24 cellular contexts compared by ENCODE assay signal in the genomic region with DNA sequence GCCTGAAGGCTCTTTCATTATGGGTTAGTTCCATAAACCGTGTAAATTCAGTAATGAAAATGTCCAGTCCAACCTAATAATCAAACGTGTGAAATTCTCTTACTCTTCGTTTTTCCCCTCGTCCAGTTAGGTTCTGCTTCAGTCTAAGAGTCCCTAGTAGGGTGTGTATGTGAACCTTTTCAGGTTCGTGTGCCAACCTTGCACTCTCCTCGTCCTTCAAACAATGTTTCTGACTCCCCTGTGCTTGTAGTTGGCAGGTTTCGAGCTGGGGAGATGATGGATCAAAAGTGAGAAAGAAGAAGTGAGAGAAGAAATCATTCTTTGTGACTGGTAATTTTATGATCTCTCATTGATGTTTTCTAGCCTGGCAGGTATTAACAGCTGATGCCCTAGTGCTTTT.
"Had no signal": no experiment of that assay in that cellular context is flagged by ENCODE, and none has a peak within 500 bp of the region (broad histone marks: within the 10 kb centered on the region; RNA-seq: fewer than 3 reads in every experiment).

No MANE protein-coding gene starts in this region.

- H3K4me3 Mint-ChIP-seq: naive thymus-derived CD4-positive, alpha-beta T cell; natural killer cell treated with Interleukin-12 subunit alpha and Interleukin-12 subunit beta and Interleukin-15 and Interleukin-18, amount 100 ng/mL, for 72 hours; stimulated activated memory B cell treated with anti-CD40 and anti-IgM and Interleukin-4, amounts not matched to agents 10 μg/mL and 1 μg/mL and 100 μg/mL, for 72 hours; stimulated activated naive CD8-positive, alpha-beta T cell treated with anti-CD3 and anti-CD28 coated beads, Interleukin-15, amount 100 ng/mL, for 72 hours; type B pancreatic cell had no signal

- H3K9me3 Mint-ChIP-seq: type B pancreatic cell had no signal

- H3K27me3 Mint-ChIP-seq: natural killer cell treated with Interleukin-12 subunit alpha and Interleukin-12 subunit beta and Interleukin-15 and Interleukin-18, amount 100 ng/mL, for 72 hours; progenitor cell of endocrine pancreas; stimulated activated memory B cell treated with anti-CD40 and anti-IgM and Interleukin-4, amounts not matched to agents 10 μg/mL and 1 μg/mL and 100 μg/mL, for 72 hours; stimulated activated naive CD8-positive, alpha-beta T cell treated with anti-CD3 and anti-CD28 coated beads, Interleukin-15, amount 100 ng/mL, for 72 hours had no signal

- ATAC-seq: mucosa of descending colon; naive thymus-derived CD4-positive, alpha-beta T cell; natural killer cell treated with Interleukin-12 subunit alpha and Interleukin-12 subunit beta and Interleukin-15 and Interleukin-18, amount 100 ng/mL, for 72 hours; right lobe of liver; stimulated activated memory B cell treated with anti-CD40 and anti-IgM and Interleukin-4, amounts not matched to agents 10 μg/mL and 1 μg/mL and 100 μg/mL, for 72 hours; stimulated activated naive CD8-positive, alpha-beta T cell treated with anti-CD3 and anti-CD28 coated beads, Interleukin-15, amount 100 ng/mL, for 72 hours had no signal

- H3K36me3 ChIP-seq: left ventricle myocardium inferior, ovary, right atrium auricular region, right lobe of liver, tibial nerve, uterus had no signal

- H3K27ac Mint-ChIP-seq: naive thymus-derived CD4-positive, alpha-beta T cell; natural killer cell treated with Interleukin-12 subunit alpha and Interleukin-12 subunit beta and Interleukin-15 and Interleukin-18, amount 100 ng/mL, for 72 hours; progenitor cell of endocrine pancreas; stimulated activated memory B cell treated with anti-CD40 and anti-IgM and Interleukin-4, amounts not matched to agents 10 μg/mL and 1 μg/mL and 100 μg/mL, for 72 hours; stimulated activated naive CD8-positive, alpha-beta T cell treated with anti-CD3 and anti-CD28 coated beads, Interleukin-15, amount 100 ng/mL, for 72 hours; type B pancreatic cell had no signal

- DNase-seq: hypothalamus; islet precursor cell; left ventricle myocardium inferior; midbrain; mucosa of descending colon; naive thymus-derived CD4-positive, alpha-beta T cell; ovary; right lobe of liver; stimulated activated CD4-positive, alpha-beta T cell treated with anti-CD3 and anti-CD28 coated beads, Interleukin-1b, Interleukin-23, amount 100 ng/mL, for 48 hours; stimulated activated CD4-positive, alpha-beta T cell treated with anti-CD3 and anti-CD28 coated beads, Interleukin-2, amount 100 ng/mL, for 48 hours; stimulated activated CD4-positive, alpha-beta T cell treated with anti-CD3 and anti-CD28 coated beads, Interleukin-4, amount 100 ng/mL, for 4 hours; stimulated activated CD8-positive, alpha-beta memory T cell treated with anti-CD3 and anti-CD28 coated beads, Interleukin-4, amount 100 ng/mL, for 48 hours; stimulated activated naive CD4-positive, alpha-beta T cell treated with Interleukin-2 at 50 U/mL for 16 hours; stimulated activated naive CD8-positive, alpha-beta T cell treated with anti-CD3 and anti-CD28 coated beads, Interleukin-15, amount 100 ng/mL, for 72 hours; substantia nigra; uterus had no signal

- H3K4me3 ChIP-seq: left ventricle myocardium inferior, lung, mucosa of descending colon, ovary, right atrium auricular region, right lobe of liver, smooth muscle cell, tibial nerve, uterus had no signal

- H3K4me1 Mint-ChIP-seq: naive thymus-derived CD4-positive, alpha-beta T cell; stimulated activated memory B cell treated with anti-CD40 and anti-IgM and Interleukin-4, amounts not matched to agents 10 μg/mL and 1 μg/mL and 100 μg/mL, for 72 hours; stimulated activated naive CD8-positive, alpha-beta T cell treated with anti-CD3 and anti-CD28 coated beads, Interleukin-15, amount 100 ng/mL, for 72 hours had no signal

- H3K4me2 ChIP-seq: smooth muscle cell had no signal

- H3K27me3 ChIP-seq: right atrium auricular region, right lobe of liver, tibial nerve, uterus had no signal

- H3K27ac ChIP-seq: left ventricle myocardium inferior, ovary, right atrium auricular region, right lobe of liver, tibial nerve, uterus had no signal

- H3K9me3 ChIP-seq: left ventricle myocardium inferior, mucosa of descending colon, ovary, right atrium auricular region, right lobe of liver, tibial nerve, uterus had no signal

- H3K36me3 Mint-ChIP-seq: naive thymus-derived CD4-positive, alpha-beta T cell; natural killer cell treated with Interleukin-12 subunit alpha and Interleukin-12 subunit beta and Interleukin-15 and Interleukin-18, amount 100 ng/mL, for 72 hours; stimulated activated memory B cell treated with anti-CD40 and anti-IgM and Interleukin-4, amounts not matched to agents 10 μg/mL and 1 μg/mL and 100 μg/mL, for 72 hours; type B pancreatic cell had no signal

- H3K4me1 ChIP-seq: left ventricle myocardium inferior, right atrium auricular region, right lobe of liver, tibial nerve, uterus had no signal
